ENCODE assay signal across 8 cellular contexts in the genomic region with DNA sequence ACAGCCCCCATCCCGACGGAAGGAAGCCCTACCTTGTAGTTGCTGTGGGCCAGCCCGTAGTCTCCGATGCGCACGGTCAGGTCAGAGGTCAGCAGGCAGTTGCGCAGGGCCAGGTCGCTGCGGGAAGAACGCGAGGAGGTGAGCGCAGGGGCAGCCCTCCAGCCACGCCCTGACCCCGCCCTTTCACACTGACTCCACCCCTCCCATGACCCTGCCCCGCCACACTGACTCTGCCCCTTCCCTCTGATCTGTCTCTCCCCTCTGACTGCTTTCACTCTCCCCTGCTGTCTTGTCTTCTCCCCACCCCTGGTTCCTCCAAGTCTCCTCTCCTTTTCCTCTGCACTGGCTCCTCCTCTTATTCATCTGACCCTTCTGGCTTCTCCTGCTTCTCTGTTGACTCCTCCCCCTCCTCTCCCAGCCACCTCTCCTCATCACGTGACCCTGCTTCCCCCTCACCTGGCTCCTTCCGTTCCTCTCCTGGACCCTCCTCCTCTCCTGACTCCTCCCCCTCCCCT.
DNase-seq lines count a peak whose midpoint lies in the region; ATAC-seq and TF ChIP-seq lines count a peak whose summit lies in the region.

No MANE protein-coding gene starts in this region.

- H3K27me3 Mint-ChIP-seq in effector memory CD8-positive, alpha-beta T cell, result peaks cover 0 to 12% of the 10 kb centered on the region in 2 donors

- no peak overlapping the region for H3K27ac ChIP-seq in parathyroid adenoma

- H3K27me3 ChIP-seq in parathyroid adenoma (ENCODE audit: control insufficient read depth, insufficient read depth, low read length), result no peaks in the 10 kb centered on the region

- no peaks in the 10 kb centered on the region for H3K79me2 ChIP-seq in parathyroid adenoma

- TF ChIP-seq CTCF in GM10266 (IDR thresholded peaks at IDR 0.05; ENCODE audit: control insufficient read depth, insufficient read depth, low read depth, missing control alignments) (no peak), parathyroid adenoma (IDR thresholded peaks at IDR 0.05) (no peak)

- peak; percentile 76 for ATAC-seq in effector memory CD8-positive, alpha-beta T cell (replicated peaks)
- ATAC-seq in GM18873 (IDR thresholded peaks at IDR 0.05; ENCODE audit: low FRiP score, unreplicated experiment), result no peak
- no peak for ATAC-seq in HG03045 (IDR thresholded peaks at IDR 0.05; ENCODE audit: unreplicated experiment)
- no peak for ATAC-seq in HG02588 (IDR thresholded peaks at IDR 0.05; ENCODE audit: unreplicated experiment)

- DNase-seq in GM10266 (ENCODE audit: extremely low spot score) (peak; percentile 74), NCI-H146 treated with DMSO at 0.1 percent for 48 hours (lab: John Stamatoyannopoulos, UW; ENCODE audit: unreplicated experiment) (peak; percentile 91), UCSD-AML1 (lab: John Stamatoyannopoulos, UW; ENCODE audit: unreplicated experiment) (peak; percentile 79)
- peak in 2 of 3 experiments; percentile 51 to 54 for DNase-seq in effector memory CD8-positive, alpha-beta T cell

- H2AFZ ChIP-seq in parathyroid adenoma, result no peak overlapping the region

- peaks cover 2% of the 10 kb centered on the region for H3K36me3 Mint-ChIP-seq in effector memory CD8-positive, alpha-beta T cell (ENCODE audit: insufficient read depth)

- H3K4me1 Mint-ChIP-seq in effector memory CD8-positive, alpha-beta T cell (ENCODE audit: low read depth in 2 of 2), result peaks cover 13 to 16% of the 10 kb centered on the region in 2 donors

- peak overlapping the region; percentile 55 for H3K4me2 ChIP-seq in parathyroid adenoma (ENCODE audit: low read length)

- peak overlapping the region; percentile 31 for H3K4me3 ChIP-seq in parathyroid adenoma (ENCODE audit: low read depth, low read length)

- H3K4me3 Mint-ChIP-seq in effector memory CD8-positive, alpha-beta T cell, result peak overlapping the region; percentile 72

- no peaks in the 10 kb centered on the region for H3K36me3 ChIP-seq in parathyroid adenoma (ENCODE audit: control insufficient read depth, insufficient read depth, low read length)

- peak overlapping the region; percentile 22 to 44 for H3K27ac Mint-ChIP-seq in effector memory CD8-positive, alpha-beta T cell

- no peaks in the 10 kb centered on the region for H3K4me1 ChIP-seq in parathyroid adenoma

- no peaks in the 10 kb centered on the region for H3K9me3 Mint-ChIP-seq in effector memory CD8-positive, alpha-beta T cell

- no peak overlapping the region for H3K9ac ChIP-seq in parathyroid adenoma

- H3K9me3 ChIP-seq in parathyroid adenoma (ENCODE audit: control insufficient read depth, low read length), result no peaks in the 10 kb centered on the region
